15 cellular contexts compared by ENCODE assay signal in genomic region chr9:96031962-96032534, GRCh38.
"Had no signal": no experiment of that assay in that cellular context is flagged by ENCODE, and none has a peak within 500 bp of the region (broad histone marks: within the 10 kb centered on the region; RNA-seq: fewer than 3 reads in every experiment).

No MANE protein-coding gene starts in this region.

- H3K9me3 ChIP-seq: breast epithelium, gastroesophageal sphincter, heart right ventricle, neutrophil had no signal

- H3K4me3 ChIP-seq: breast epithelium, gastroesophageal sphincter, heart right ventricle had no signal

- FAIRE-seq: endometrium had no signal

- ATAC-seq: gastroesophageal sphincter; SK-N-SH treated with all-trans-retinoic acid at 6 μM for 48 hours; stimulated activated naive B cell treated with anti-CD40 and anti-IgM and Interleukin-4, amounts not matched to agents 10 μg/mL and 1 μg/mL and 100 μg/mL, for 72 hours had no signal

- DNase-seq: activated CD4-positive, alpha-beta T cell treated with anti-CD3 and anti-CD28 coated beads, Interleukin-2, amount 50 U/mL, for 1 hour; activated CD4-positive, CD25-positive, alpha-beta regulatory T cell; activated CD8-positive, alpha-beta memory T cell treated with anti-CD3 and anti-CD28 coated beads for 24 hours; activated gamma-delta T cell treated with Interleukin-2 at 50 U/mL for 16 hours; activated naive CD8-positive, alpha-beta T cell treated with anti-CD3 and anti-CD28 coated beads for 36 hours; mammary epithelial cell; naive B cell; stimulated activated CD4-positive, alpha-beta T cell treated with anti-CD3 and anti-CD28 coated beads, Interleukin-4, amount 100 ng/mL, for 1 hour; stimulated activated naive B cell treated with anti-CD40 and anti-IgM and Interleukin-4, amounts not matched to agents 10 μg/mL and 1 μg/mL and 100 μg/mL, for 72 hours had no signal

- H3K27ac ChIP-seq: breast epithelium, heart right ventricle, neutrophil had no signal

- H3K36me3 ChIP-seq: breast epithelium, gastroesophageal sphincter, heart right ventricle, neutrophil had no signal

- H3K4me1 ChIP-seq: breast epithelium had no signal
